Comparison of ENCODE assay signal across 18 cellular contexts in genomic region chr19:32876236-32876918, GRCh38. TPM values are rescaled to one million over a fixed set of nuclear protein-coding genes. Genes with fewer than 3 reads are reported as not detected.
DNase-seq lines count a peak whose midpoint lies in the region; ATAC-seq, FAIRE-seq and TF ChIP-seq lines count a peak whose summit lies in the region.
"Had no signal": no experiment of that assay in that cellular context is flagged by ENCODE, and none has a peak within 500 bp of the region (broad histone marks: within the 10 kb centered on the region; RNA-seq: fewer than 3 reads in every experiment).

No MANE protein-coding gene starts in this region.

- no peak overlapping the region for H3K9ac ChIP-seq in H1 (replicated peaks in 1 of 4; ENCODE audit: extremely low read depth in 1 of 4, low read depth in 3 of 4, low read length in 3 of 4)

- H3K4me1 Mint-ChIP-seq in osteocyte (ENCODE audit: unreplicated experiment), result no peaks in the 10 kb centered on the region

- TF ChIP-seq POLR2A in H54 (IDR thresholded peaks at IDR 0.05; ENCODE audit: low read depth, low read length), result no peak
- TF ChIP-seq POLR2A in H1 (IDR thresholded peaks at IDR 0.05; ENCODE audit: control extremely low read depth in 1 of 2, low read depth in 2 of 2, low read length in 2 of 2), result no peak

- H3K36me3 ChIP-seq in H1 (ENCODE audit: control insufficient read depth in 2 of 4, insufficient read depth in 4 of 4, low read length in 3 of 4), result no peaks in the 10 kb centered on the region

- POLR2A ChIA-PET in H1 (lab: Charles Lee; ENCODE audit: partially characterized antibody), result no interaction called here
- POLR2A ChIA-PET in HEK293T (lab: Yijun Ruan, JAX), result no interaction called here

- DNase-seq in A172 (ENCODE audit: low spot score) (peak; percentile 39), H54 (ENCODE audit: insufficient read length, low spot score) (peak; percentile 52), H1 (ENCODE audit: low read depth in 1 of 2, low spot score in 2 of 2) (peak in 1 of 2 experiments; percentile 34), osteocyte (ENCODE audit: extremely low spot score, unreplicated experiment) (peak; percentile 81), DMS 273 treated with DMSO at 0.1 percent for 48 hours (lab: John Stamatoyannopoulos, UW) (no peak), HEK293T (ENCODE audit: extremely low spot score) (no peak)
- DNase-seq: DMS153, Karpas-422, MM.1S, NCI-H1092 treated with DMSO at 0.1 percent for 48 hours, NCI-H1694, NCI-H510A treated with DMSO at 0.1 percent for 48 hours had no signal

- peaks cover 0 to 1% of the 10 kb centered on the region in 2 experiments for H4K20me1 ChIP-seq in H1 (replicated peaks in 1 of 2; ENCODE audit: control insufficient read depth in 1 of 2, insufficient read depth in 2 of 2, low read length in 2 of 2)

- no peak overlapping the region for H3K27ac ChIP-seq in H1 (ENCODE audit: low read depth, low read length)
- H3K27ac ChIP-seq: A549, C4-2B had no signal

- H3K4ac ChIP-seq in H1 (replicated peaks; ENCODE audit: insufficient read length, low read depth, low read length), result no peak overlapping the region

- no peak overlapping the region for H3K14ac ChIP-seq in H1 (ENCODE audit: insufficient read length)

- no peak overlapping the region for H3K4me3 Mint-ChIP-seq in osteocyte (ENCODE audit: unreplicated experiment)

- no peaks in the 10 kb centered on the region for H3K27me3 Mint-ChIP-seq in osteocyte (ENCODE audit: unreplicated experiment)

- H3K27me3 ChIP-seq in H1 (replicated peaks in 1 of 4; ENCODE audit: control insufficient read depth in 3 of 4, extremely low read depth in 1 of 4, insufficient read depth in 3 of 4, low read length in 3 of 4), result no peaks in the 10 kb centered on the region

- peaks cover 0 to 3% (median 2%) of the 10 kb centered on the region in 4 experiments; a peak in 4 of 7 replicates for H3K4me1 ChIP-seq in H1 (replicated peaks in 1 of 4; ENCODE audit: control insufficient read depth in 3 of 4, insufficient read depth in 4 of 4, low read length in 3 of 4)

- no peak overlapping the region for H2BK120ac ChIP-seq in H1 (replicated peaks; ENCODE audit: low read depth, low read length)

- TF ChIP-seq CTCF in H1 (IDR thresholded peaks at IDR 0.05; ENCODE audit: control extremely low read depth in 1 of 3, insufficient read depth in 1 of 3, low read depth in 1 of 3, low read length in 3 of 3), result no peak
- TF ChIP-seq CTCF in osteocyte (IDR thresholded peaks at IDR 0.05), result no peak

- no peak overlapping the region for H2BK5ac ChIP-seq in H1 (ENCODE audit: low read depth, low read length)

- no peak overlapping the region for H2AFZ ChIP-seq in H1 (ENCODE audit: low read length)

- H4K91ac ChIP-seq in H1 (replicated peaks; ENCODE audit: insufficient read length, low read length), result no peak overlapping the region

- H3K79me1 ChIP-seq in H1 (ENCODE audit: low read depth, low read length), result no peaks in the 10 kb centered on the region

- H4K8ac ChIP-seq in H1 (ENCODE audit: extremely low read depth, insufficient read depth, low read length), result no peak overlapping the region

- no peak for TF ChIP-seq RAD21 in H1 (IDR thresholded peaks at IDR 0.05 in 1 of 2, conservative IDR thresholded peaks at IDR 0.05 in 1 of 2; ENCODE audit: low read depth in 2 of 2, low read length in 2 of 2)

- H3K9me3 ChIP-seq in H1 (ENCODE audit: insufficient read depth in 2 of 2, low read depth in 1 of 2, low read length in 1 of 2), result no peaks in the 10 kb centered on the region
- H3K9me3 ChIP-seq: A549 had no signal

- no peak for TF ChIP-seq EP300 in H1 (IDR thresholded peaks at IDR 0.05; ENCODE audit: borderline replicate concordance in 1 of 2, low read depth in 2 of 2, low read length in 2 of 2)

- no peak overlapping the region for H3K4me3 ChIP-seq in H1 (ENCODE audit: extremely low read depth in 1 of 4, insufficient read depth in 2 of 4, low read depth in 3 of 4, low read length in 4 of 4)
- H3K4me3 ChIP-seq: A549 had no signal

- no peaks in the 10 kb centered on the region for H3K23me2 ChIP-seq in H1 (ENCODE audit: low read depth, low read length)

- CTCF ChIA-PET in H1 (lab: Charles Lee; ENCODE audit: partially characterized antibody) (interaction anchor here (0.6 to 1.7 kb wide), 3 partner anchors 10 to 14 kb away, joined by 3 to 4 read pairs (median 3); no protein-coding TSS in a partner anchor), HEK293T (lab: Yijun Ruan, JAX) (no interaction called here)

- no peak overlapping the region for H4K5ac ChIP-seq in H1 (ENCODE audit: insufficient read length, low read depth, low read length)

- no peaks in the 10 kb centered on the region for H3K9me3 Mint-ChIP-seq in osteocyte (ENCODE audit: unreplicated experiment)

- H3K23ac ChIP-seq in H1 (ENCODE audit: insufficient read length), result no peak overlapping the region

- H3K56ac ChIP-seq in H1 (replicated peaks; ENCODE audit: insufficient read length, low read depth, low read length), result no peak overlapping the region

- H2BK15ac ChIP-seq in H1 (ENCODE audit: low read length), result 0 out of 2 replicates have a peak overlapping the region, but pooled peaks have one; percentile 81

- H3K27ac Mint-ChIP-seq in osteocyte (ENCODE audit: unreplicated experiment), result no peak overlapping the region

- ATAC-seq in GM21515 (IDR thresholded peaks at IDR 0.05; ENCODE audit: unreplicated experiment) (no peak), GM19395 (IDR thresholded peaks at IDR 0.05; ENCODE audit: unreplicated experiment) (no peak)

- no peak for FAIRE-seq in H54 (lab: Jason Lieb, UNC)
- FAIRE-seq in H1 (lab: Jason Lieb, UNC), result no peak

- no peak overlapping the region for H3K4me2 ChIP-seq in H1 (ENCODE audit: insufficient read depth in 1 of 2, low read depth in 2 of 2, low read length in 2 of 2)
- H3K4me2 ChIP-seq: A549 had no signal

- H3K79me2 ChIP-seq in H1 (ENCODE audit: control insufficient read depth in 1 of 2, insufficient read depth in 2 of 2, low read length in 2 of 2), result no peaks in the 10 kb centered on the region

- peaks cover 11% of the 10 kb centered on the region for H3K36me3 Mint-ChIP-seq in osteocyte (ENCODE audit: unreplicated experiment)

- no peak overlapping the region for H2BK12ac ChIP-seq in H1 (ENCODE audit: low read depth, low read length)

- 91% methylated on average over 9 of the region's 9 CpGs; no CpG with 5 or more reads in 1 of the 2 experiments for WGBS in H1 (ENCODE audit: extremely low coverage in 1 of 2, insufficient coverage in 1 of 2, insufficient read length in 1 of 2, insufficient replicate concordance in 2 of 2, low coverage in 1 of 2, low lambda C conversion rate in 2 of 2, missing lambda C conversion rate in 1 of 2), 2 experiments

- H3K18ac ChIP-seq in H1 (ENCODE audit: extremely low read depth, low read length), result no peak overlapping the region

- no peak overlapping the region for H2AK5ac ChIP-seq in H1 (ENCODE audit: low read depth, low read length)

- no peak overlapping the region for H2BK20ac ChIP-seq in H1 (ENCODE audit: low read length)

TF ChIP-seq in H1, 55 proteins besides CTCF, POLR2A, EP300 and RAD21:
- TF ChIP-seq TCF12 (IDR thresholded peaks at IDR 0.05; ENCODE audit: low read depth, low read length) (no peak), JUND (IDR thresholded peaks at IDR 0.05; ENCODE audit: low read length) (no peak), NRF1 (IDR thresholded peaks at IDR 0.05; ENCODE audit: low read depth, low read length) (no peak), SRF (IDR thresholded peaks at IDR 0.05; ENCODE audit: low read depth, low read length) (no peak)

TF ChIP-seq in HEK293T, 16 proteins besides CTCF, POLR2A, EP300 and RAD21:
- no peak for TF ChIP-seq HDGF (IDR thresholded peaks at IDR 0.05; ENCODE audit: borderline replicate concordance)
- TF ChIP-seq FOXK2 (IDR thresholded peaks at IDR 0.05), result no peak
- TF ChIP-seq SP1 (IDR thresholded peaks at IDR 0.05), result no peak
- no peak for TF ChIP-seq FOXA1 (IDR thresholded peaks at IDR 0.05)
- TF ChIP-seq BHLHE40 (IDR thresholded peaks at IDR 0.05; ENCODE audit: borderline replicate concordance), result no peak
- no peak for TF ChIP-seq PKNOX1 (IDR thresholded peaks at IDR 0.05)
- no peak for TF ChIP-seq CTBP1 (IDR thresholded peaks at IDR 0.05; ENCODE audit: borderline replicate concordance)
- no peak for TF ChIP-seq ARNT (IDR thresholded peaks at IDR 0.05)
- TF ChIP-seq ZNF384 (IDR thresholded peaks at IDR 0.05), result no peak
- TF ChIP-seq LEF1 (IDR thresholded peaks at IDR 0.05; ENCODE audit: borderline replicate concordance), result no peak
- no peak for TF ChIP-seq ELF4 (IDR thresholded peaks at IDR 0.05)
- no peak for TF ChIP-seq NFRKB (IDR thresholded peaks at IDR 0.05)
- no peak for TF ChIP-seq L3MBTL2 (conservative IDR thresholded peaks at IDR 0.05)
- TF ChIP-seq TARDBP (IDR thresholded peaks at IDR 0.05), result no peak
- no peak for TF ChIP-seq FOXM1 (IDR thresholded peaks at IDR 0.05; ENCODE audit: borderline replicate concordance)
- no peak for TF ChIP-seq SUZ12 (IDR thresholded peaks at IDR 0.05)
TF ChIP-seq in HEK293T: peak in this region for 0.

RNA-seq across cellular contexts. Expression of gene SLC7A9, which starts 6.8 kb away (rescaled TPM):
- total RNA-seq in A172 (2014; rRNA removed; shearing (Covaris generic)), result not detected in 2 replicates
- total RNA-seq in H1 (2021; fragmentation: NEBNext Ultra II Directional; extraction: Animal tissue kit (Norgen Biotek cat#: 25700)), result not detected in 2 replicates
- polyA plus RNA-seq in H1 (2011; rRNA removed), result 0.08 and 0.15 TPM in 2 replicates
- 0.06 TPM for polyA plus RNA-seq in H1 (2011; cell fraction: cytosol; rRNA removed)
- 0.47 TPM for polyA plus RNA-seq in H1 (2011; cell fraction: nucleus; rRNA removed)
- 0.09 TPM in 1 of 4 replicates, not detected in the others for polyA plus RNA-seq in H1 (2012, experiment 1 of 2)
- not detected for polyA plus RNA-seq in H1 (2012, experiment 2 of 2)
- 0.04 TPM for polyA plus RNA-seq in H1 (2013, experiment 1 of 2)
- polyA plus RNA-seq in H1 (2013, experiment 2 of 2), result 0.06 TPM
- not detected in 2 replicates for polyA minus RNA-seq in H1 (2011; rRNA and poly(A)+ RNA removed)
- not detected for polyA minus RNA-seq in H1 (2011; cell fraction: cytosol; rRNA and poly(A)+ RNA removed)
- not detected for polyA minus RNA-seq in H1 (2011; cell fraction: nucleus; rRNA and poly(A)+ RNA removed)
- total RNA-seq in osteocyte, result 0.37 and 0.78 TPM in 2 replicates
- total RNA-seq: H4, IMR-90 had no signal
- polyA plus RNA-seq: IMR-90 had no signal

Comparison
In these comparisons a context has a peak if more than half of its experiments do, and no peak if none do; other contexts are left out.
1. DNase-seq: peak in A172 (single experiment), H54 (single experiment) and osteocyte (single experiment); none in DMS 273 treated with DMSO at 0.1 percent for 48 hours (single experiment) and HEK293T (single experiment).